In the genomic region with DNA sequence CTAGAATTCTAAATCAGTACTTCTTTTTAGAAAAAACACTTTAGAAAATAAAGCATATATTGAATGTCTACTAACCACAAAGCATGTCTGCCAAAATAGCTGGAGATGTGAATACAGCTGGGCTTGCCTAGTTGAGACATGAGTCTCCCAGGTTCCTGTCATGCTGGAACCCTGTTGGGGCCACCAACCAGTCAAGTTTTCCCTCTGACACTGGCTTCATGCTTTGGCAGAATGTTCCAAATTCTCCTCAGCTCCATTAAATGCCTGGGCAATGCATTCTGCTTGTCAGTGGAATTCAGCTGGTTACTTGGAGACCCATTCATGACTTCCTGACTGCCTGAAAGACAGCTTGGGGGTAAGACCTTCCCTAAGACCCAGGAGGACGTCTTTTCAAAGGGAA, we compare ENCODE assay signal across 16 cellular contexts. TPM values are rescaled to one million over a fixed set of nuclear protein-coding genes. Genes with fewer than 3 reads are reported as not detected.
DNase-seq lines count a peak whose midpoint lies in the region; ATAC-seq lines count a peak whose summit lies in the region.
"Had no signal": no experiment of that assay in that cellular context is flagged by ENCODE, and none has a peak within 500 bp of the region (broad histone marks: within the 10 kb centered on the region; RNA-seq: fewer than 3 reads in every experiment).

No MANE protein-coding gene starts in this region.

- no peaks in the 10 kb centered on the region for H3K4me1 ChIP-seq in adipocyte (ENCODE audit: control insufficient read depth, insufficient read depth, low read length)

- ATAC-seq in GM21360 (IDR thresholded peaks at IDR 0.05; ENCODE audit: unreplicated experiment) = no peak

- no peak overlapping the region for H3K9ac ChIP-seq in adipocyte (ENCODE audit: low read length)

- peak; percentile 50 for DNase-seq in AG08396 (ENCODE audit: low spot score)
- DNase-seq in EH (ENCODE audit: low read depth) = peak; percentile 66
- peak; percentile 50 for DNase-seq in adipocyte (ENCODE audit: low read depth)
- peak; percentile 20 for DNase-seq in mesenteric fat pad (ENCODE audit: low spot score)
- DNase-seq in SIG-M5 treated with dmso at 0.1 percent for 504 hours (lab: John Stamatoyannopoulos, UW; ENCODE audit: unreplicated experiment) = no peak
- no peak for DNase-seq in DMS53 (lab: John Stamatoyannopoulos, UW)
- no peak for DNase-seq in NCI-H526 treated with DMSO at 0.1 percent for 48 hours (lab: John Stamatoyannopoulos, UW)
- DNase-seq: activated gamma-delta T cell; GF-D8; NCI-H1417 treated with DMSO at 0.1 percent for 48 hours; retina; SIG-M5; stimulated activated CD4-positive, alpha-beta T cell treated with anti-CD3 and anti-CD28 coated beads, Interleukin-4, amount 100 ng/mL, for 1 hour; stimulated activated naive CD4-positive, alpha-beta T cell treated with Interleukin-2 at 50 U/mL for 16 hours; WERI-Rb-1 had no signal

- H3K36me3 ChIP-seq in adipocyte (ENCODE audit: control insufficient read depth, insufficient read depth, low read length, severe bottlenecking) = no peaks in the 10 kb centered on the region
- H3K36me3 ChIP-seq: WERI-Rb-1 had no signal

- H3K4me3 ChIP-seq in adipocyte (ENCODE audit: low read length) = no peak overlapping the region

- peaks cover 19% of the 10 kb centered on the region for H3K27me3 ChIP-seq in adipocyte (replicated peaks; ENCODE audit: control insufficient read depth, insufficient read depth, low read length)

- no peaks in the 10 kb centered on the region for H3K9me3 ChIP-seq in adipocyte (ENCODE audit: control insufficient read depth, low read length)

RNA-seq across cellular contexts. Expression of a gene that starts 14.5 kb away (rescaled TPM):
- total RNA-seq in mesenteric fat pad = 29.7 TPM

Comparison
In these comparisons a context has a peak if more than half of its experiments do, and no peak if none do; other contexts are left out.
1. DNase-seq: peak in AG08396 (single experiment), EH (single experiment), adipocyte (single experiment) and mesenteric fat pad (single experiment); none in SIG-M5 treated with dmso at 0.1 percent for 504 hours (single experiment), DMS53 (single experiment) and NCI-H526 treated with DMSO at 0.1 percent for 48 hours (single experiment).